ENCODE assay signal across 8 cellular contexts in genomic region chr18:34592961-34593382, GRCh38.
DNase-seq lines count a peak whose midpoint lies in the region; ATAC-seq and TF ChIP-seq lines count a peak whose summit lies in the region.

No MANE protein-coding gene starts in this region.

- DNase-seq in DMS153 (lab: John Stamatoyannopoulos, UW) (peak; percentile 50), adrenal gland (peak; percentile 23 to 79 (median 75)), Right ventricle myocardium superior (peak; percentile 71), osteoblast (ENCODE audit: insufficient read length, low spot score, missing footprints) (no peak), SIG-M5 (lab: John Stamatoyannopoulos, UW) (no peak), SK-N-DZ (ENCODE audit: low spot score) (no peak)
- no peak for DNase-seq in activated CD4-positive, alpha-beta T cell treated with anti-CD3 and anti-CD28 coated beads, Interleukin-2, amount 50 U/mL, for 1 hour

- H3K4me2 ChIP-seq in osteoblast (ENCODE audit: insufficient read depth, low read length): peak overlapping the region; percentile 87

- H3K9me3 ChIP-seq in adrenal gland (replicated peaks in 1 of 3) (no peaks in the 10 kb centered on the region), osteoblast (ENCODE audit: low read depth, low read length) (no peaks in the 10 kb centered on the region)

- peak in 1 of 2 donors; percentile 79 for TF ChIP-seq POLR2A in adrenal gland (IDR thresholded peaks at IDR 0.05)

- H3K79me2 ChIP-seq in osteoblast (ENCODE audit: insufficient read depth, low read length): no peaks in the 10 kb centered on the region

- H3K27me3 ChIP-seq in adrenal gland (no peaks in the 10 kb centered on the region), osteoblast (ENCODE audit: insufficient read depth, low read length) (no peaks in the 10 kb centered on the region)

- H3K4me3 ChIP-seq in adrenal gland (peak overlapping the region in 3 of 4 donors; percentile 22 to 54 (median 28)), osteoblast (ENCODE audit: insufficient read depth, low read length) (peak overlapping the region; percentile 76)

- intact Hi-C loops in adrenal gland (cut with DNase I) (no loop called here), Right ventricle myocardium superior (cut with DNase I) (loop anchor here (5.0 kb wide), 1 partner anchor 96 kb away; no protein-coding TSS in a partner anchor)

- ATAC-seq in Right ventricle myocardium superior (ENCODE audit: poor library complexity) (peak; percentile 92), HG02870 (IDR thresholded peaks at IDR 0.05; ENCODE audit: unreplicated experiment) (no peak)

- TF ChIP-seq CTCF in adrenal gland (IDR thresholded peaks at IDR 0.05): no peak
- TF ChIP-seq CTCF in osteoblast (IDR thresholded peaks at IDR 0.05; ENCODE audit: extremely low read depth, low read depth, low read length): no peak

- no peaks in the 10 kb centered on the region for H3K36me3 ChIP-seq in adrenal gland (replicated peaks in 1 of 2)
- no peaks in the 10 kb centered on the region for H3K36me3 ChIP-seq in osteoblast (ENCODE audit: insufficient read depth, low read length)

- H3K27ac ChIP-seq in adrenal gland (peak overlapping the region in 3 of 5 donors; percentile 63 to 79 (median 66)), osteoblast (ENCODE audit: low read depth, low read length) (peak overlapping the region; percentile 45)

- H4K20me1 ChIP-seq in osteoblast (ENCODE audit: insufficient read depth, low read length): no peaks in the 10 kb centered on the region

- peaks cover 0 to 7% of the 10 kb centered on the region in 2 donors for H3K4me1 ChIP-seq in adrenal gland (replicated peaks in 1 of 2)
- H3K4me1 ChIP-seq in osteoblast (ENCODE audit: insufficient read depth, low read length): no peaks in the 10 kb centered on the region

- 9 to 20% (median 13%) methylated on average over 8 of the region's 8 CpGs for WGBS in adrenal gland, 4 donors

- peak overlapping the region; percentile 96 for H2AFZ ChIP-seq in osteoblast (ENCODE audit: low read length)

Comparison
In these comparisons a context has a peak if more than half of its experiments do, and no peak if none do; other contexts are left out.
1. DNase-seq: peak in DMS153 (single experiment), adrenal gland (7 of 7) and Right ventricle myocardium superior (single experiment); none in osteoblast (single experiment), activated CD4-positive, alpha-beta T cell treated with anti-CD3 and anti-CD28 coated beads, Interleukin-2, amount 50 U/mL, for 1 hour (single experiment), SIG-M5 (single experiment) and SK-N-DZ (single experiment).